Comparison of ENCODE assay signal across 12 cellular contexts in genomic region chr2:130543785-130544528, GRCh38. TPM values are rescaled to one million over a fixed set of nuclear protein-coding genes. Genes with fewer than 3 reads are reported as not detected.
A peak's percentile ranks its signal among the peaks of the same experiment; 100 is the strongest.
DNase-seq lines count a peak whose midpoint lies in the region; ATAC-seq, FAIRE-seq and TF ChIP-seq lines count a peak whose summit lies in the region.
"Not testable (repeated sequence)": the region's sequence is repeated elsewhere in the genome, so short reads cannot be mapped to it uniquely, and the experiment has no call there.
"Had no signal": no experiment of that assay in that cellular context is flagged by ENCODE, and none has a peak within 500 bp of the region (broad histone marks: within the 10 kb centered on the region; RNA-seq: fewer than 3 reads in every experiment).

No MANE protein-coding gene starts in this region.

- H3K36me3 ChIP-seq in DND-41 (ENCODE audit: insufficient read depth, low read length); GM12878 (ENCODE audit: control insufficient read depth in 2 of 2, insufficient read depth in 2 of 2, low read length in 1 of 2); heart right ventricle; left lung; upper lobe of right lung: not testable (repeated sequence)

- SMC1A ChIA-PET in GM12878 (lab: Charles Lee; ENCODE audit: uncharacterized antibody, unreplicated experiment) = not testable (repeated sequence)

- RAD21 ChIA-PET in GM12878 (lab: Charles Lee; ENCODE audit: unreplicated experiment) = not testable (repeated sequence)

- POLR2A ChIA-PET in GM12878 (lab: Charles Lee) = not testable (repeated sequence)

- H3K27ac ChIP-seq in DND-41 (ENCODE audit: low read length); GM12878 (ENCODE audit: control insufficient read depth, insufficient read depth); heart right ventricle; left lung; upper lobe of right lung: not testable (repeated sequence)

- H3K27ac Mint-ChIP-seq in natural killer cell treated with Interleukin-12 subunit alpha and Interleukin-12 subunit beta and Interleukin-15 and Interleukin-18, amount 100 ng/mL, for 72 hours = not testable (repeated sequence)

- H3K36me3 Mint-ChIP-seq in natural killer cell treated with Interleukin-12 subunit alpha and Interleukin-12 subunit beta and Interleukin-15 and Interleukin-18, amount 100 ng/mL, for 72 hours = not testable (repeated sequence)

- no CpG with 5 or more reads among the region's 12 CpGs for WGBS in GM12878 (ENCODE audit: insufficient coverage, insufficient replicate concordance, low lambda C conversion rate, missing lambda C conversion rate)
- WGBS in heart right ventricle, 2 donors = no CpG with 5 or more reads among the region's 12 CpGs

- not testable (repeated sequence) for H3K9ac ChIP-seq in DND-41 (ENCODE audit: low read depth, low read length); GM12878 (ENCODE audit: control insufficient read depth, insufficient read depth, low read length)

- not testable (repeated sequence) for H3K4me3 ChIP-seq in DND-41 (ENCODE audit: low read depth in 1 of 2, low read length in 2 of 2); GM12878; heart right ventricle; left lung; upper lobe of right lung

- not testable (repeated sequence) for TF ChIP-seq EP300 in GM12878 (IDR thresholded peaks at IDR 0.05; ENCODE audit: borderline replicate concordance in 1 of 2, control insufficient read depth in 1 of 2, low read depth in 2 of 2, low read length in 2 of 2)

- H3K27me3 Mint-ChIP-seq in natural killer cell treated with Interleukin-12 subunit alpha and Interleukin-12 subunit beta and Interleukin-15 and Interleukin-18, amount 100 ng/mL, for 72 hours = not testable (repeated sequence)

- TF ChIP-seq POLR2A in GM12878 (IDR thresholded peaks at IDR 0.05; ENCODE audit: low read depth, low read length) = not testable (repeated sequence)

- not testable (repeated sequence) for H4K20me1 ChIP-seq in DND-41 (ENCODE audit: insufficient read depth, low read length); GM12878 (ENCODE audit: control insufficient read depth, insufficient read depth)

- not testable (repeated sequence) for H3K9me3 ChIP-seq in DND-41 (ENCODE audit: insufficient read depth, low read length, severe bottlenecking); GM12878 (replicated peaks; ENCODE audit: control insufficient read depth, insufficient read depth, low read length); heart right ventricle; left lung; upper lobe of right lung

- not testable (repeated sequence) for H3K4me3 Mint-ChIP-seq in natural killer cell treated with Interleukin-12 subunit alpha and Interleukin-12 subunit beta and Interleukin-15 and Interleukin-18, amount 100 ng/mL, for 72 hours

- FAIRE-seq in GM12878 (lab: Jason Lieb, UNC) (peak; percentile 66), endometrium (lab: Jason Lieb, UNC) (peak; percentile 92)

- in situ Hi-C loops in GM12878 (cut with MboI) = not testable (repeated sequence)

- H3K27me3 ChIP-seq in DND-41 (ENCODE audit: insufficient read depth, low read length, poor library complexity); GM12878 (replicated peaks in 1 of 2; ENCODE audit: control insufficient read depth in 2 of 2, insufficient read depth in 2 of 2, low read length in 1 of 2); heart right ventricle; left lung; upper lobe of right lung: not testable (repeated sequence)

- CTCF ChIA-PET in GM12878 (lab: Yijun Ruan, JAX) = not testable (repeated sequence)

- not testable (repeated sequence) for TF ChIP-seq CTCF in DND-41 (IDR thresholded peaks at IDR 0.05; ENCODE audit: borderline replicate concordance, extremely low read depth, low read length, poor library complexity, severe bottlenecking); GM12878 (IDR thresholded peaks at IDR 0.05 in 2 of 3, conservative IDR thresholded peaks at IDR 0.05 in 1 of 3; ENCODE audit: control insufficient read depth in 2 of 3, extremely low read depth in 1 of 3, insufficient read depth in 1 of 3, low read depth in 3 of 3, low read length in 3 of 3); heart right ventricle (IDR thresholded peaks at IDR 0.05); left lung (IDR thresholded peaks at IDR 0.05); upper lobe of right lung (IDR thresholded peaks at IDR 0.05)

- ATAC-seq in DND-41 (ENCODE audit: insufficient read depth, low read depth) = peak; percentile 39; the same call in 2 of the 3 replicates
- ATAC-seq in GM12878 = peak; percentile 18; the same call in 2 of the 3 replicates
- peak; percentile 29 to 65 (median 52) for ATAC-seq in heart right ventricle
- peak; percentile 30 for ATAC-seq in left lung
- ATAC-seq in natural killer cell treated with Interleukin-12 subunit alpha and Interleukin-12 subunit beta and Interleukin-15 and Interleukin-18, amount 100 ng/mL, for 72 hours = peak; percentile 73 to 78
- ATAC-seq in upper lobe of right lung = peak; percentile 11

- not testable (repeated sequence) for H3K4me1 ChIP-seq in DND-41 (ENCODE audit: insufficient read depth, low read length); GM12878 (ENCODE audit: control insufficient read depth, insufficient read depth, low read length); heart right ventricle; left lung; upper lobe of right lung

- H3K9me3 Mint-ChIP-seq in natural killer cell treated with Interleukin-12 subunit alpha and Interleukin-12 subunit beta and Interleukin-15 and Interleukin-18, amount 100 ng/mL, for 72 hours = not testable (repeated sequence)

- not testable (repeated sequence) for TF ChIP-seq RAD21 in GM12878 (IDR thresholded peaks at IDR 0.05; ENCODE audit: insufficient read depth, low read depth, low read length)

- not testable (repeated sequence) for H3K4me1 Mint-ChIP-seq in natural killer cell treated with Interleukin-12 subunit alpha and Interleukin-12 subunit beta and Interleukin-15 and Interleukin-18, amount 100 ng/mL, for 72 hours (ENCODE audit: low read depth in 2 of 2)

- intact Hi-C loops in GM12878 (cut with micrococcal nuclease; ENCODE audit: unreplicated experiment); heart right ventricle (cut with DNase I); left lung (cut with DNase I); upper lobe of right lung (cut with DNase I): not testable (repeated sequence)

- not testable (repeated sequence) for H3K79me2 ChIP-seq in DND-41 (ENCODE audit: insufficient read depth, low read length); GM12878 (ENCODE audit: control insufficient read depth, insufficient read depth, low read length)

- BruUV-seq in GM12878 (replicated peaks; lab: Mats Ljungman, UMichigan) = not testable (repeated sequence)

- DNase-seq in DND-41; GM12878 (ENCODE audit: low read depth, low spot score); heart right ventricle; left lung; natural killer cell treated with Interleukin-12 subunit alpha and Interleukin-12 subunit beta and Interleukin-15 and Interleukin-18, amount 100 ng/mL, for 72 hours (ENCODE audit: low spot score); upper lobe of right lung: not testable (repeated sequence)

- H2AFZ ChIP-seq in DND-41 (ENCODE audit: low read depth, low read length); GM12878 (ENCODE audit: control insufficient read depth, low read depth, low read length): not testable (repeated sequence)

- H3K4me2 ChIP-seq in DND-41 (ENCODE audit: insufficient read depth, low read length); GM12878 (ENCODE audit: control insufficient read depth, insufficient read depth): not testable (repeated sequence)

RNA-seq across cellular contexts. Expression of gene CFC1B, which starts 22.9 kb away (rescaled TPM):
- not detected in 2 replicates for total RNA-seq in GM12878 (2013; cell fraction: nucleolus; rRNA removed)
- total RNA-seq in GM12878 (2014; rRNA removed) = not detected in 2 replicates
- not detected in 2 replicates for total RNA-seq in GM12878 (2014; rRNA removed; fragmentation: Illumina TruSeq; extraction: Trizol)
- total RNA-seq in GM12878 (2021) = not detected in 2 replicates
- not detected for polyA plus RNA-seq in GM12878 (2011; ENCODE audit: low read depth)
- not detected in 2 replicates for polyA plus RNA-seq in GM12878 (2011; rRNA removed)
- not detected in 2 replicates for polyA plus RNA-seq in GM12878 (2011; cell fraction: cytosol; rRNA removed)
- not detected in 2 replicates for polyA plus RNA-seq in GM12878 (2011; cell fraction: nucleus; rRNA removed)
- polyA plus RNA-seq in GM12878 (2012) = not detected in 2 replicates
- polyA plus RNA-seq in GM12878 (2014; fragmentation: Illumina TruSeq; extraction: Trizol) = not detected in 2 replicates
- polyA plus RNA-seq in GM12878 (2014; fragmentation: Nextera tagmentation; extraction: Ambion mirVana) = not detected
- polyA plus RNA-seq in GM12878 (2014; rRNA removed) = not detected in 2 replicates
- not detected for polyA plus RNA-seq in GM12878 (2016; fragmentation: Nextera tagmentation; extraction: Ambion mirVana)
- not detected in 2 replicates for polyA minus RNA-seq in GM12878 (2011; rRNA and poly(A)+ RNA removed)
- polyA minus RNA-seq in GM12878 (2011; cell fraction: cytosol; rRNA and poly(A)+ RNA removed) = not detected in 2 replicates
- polyA minus RNA-seq in GM12878 (2011; cell fraction: nucleus; rRNA and poly(A)+ RNA removed) = not detected in 2 replicates
- total RNA-seq in heart right ventricle = not detected
- not detected for polyA plus RNA-seq in heart right ventricle
- total RNA-seq in left lung = not detected
- not detected for total RNA-seq in natural killer cell treated with Interleukin-12 subunit alpha and Interleukin-12 subunit beta and Interleukin-15 and Interleukin-18, amount 100 ng/mL, for 72 hours
- total RNA-seq in upper lobe of right lung = not detected
- total RNA-seq: A673; CD8-positive, alpha-beta T cell; H9 had no signal
- polyA plus RNA-seq: BJ, CD14-positive monocyte had no signal

RNA-seq across cellular contexts. Expression of gene POTEI, which starts 34.8 kb away (rescaled TPM):
- total RNA-seq in GM12878 (2013; cell fraction: nucleolus; rRNA removed) = 0.77 and 0.81 TPM in 2 replicates
- total RNA-seq in GM12878 (2014; rRNA removed) (0.05 and 0.06 TPM in 2 replicates), GM12878 (2014; rRNA removed; fragmentation: Illumina TruSeq; extraction: Trizol) (0.04 and 0.14 TPM in 2 replicates), GM12878 (2021) (0.11 and 0.13 TPM in 2 replicates), heart right ventricle (not detected), left lung (not detected), upper lobe of right lung (not detected)
- not detected for polyA plus RNA-seq in GM12878 (2011; ENCODE audit: low read depth)
- polyA plus RNA-seq in GM12878 (2011; rRNA removed) (not detected in 2 replicates), GM12878 (2014; fragmentation: Illumina TruSeq; extraction: Trizol) (0.12 and 0.16 TPM in 2 replicates), GM12878 (2014; fragmentation: Nextera tagmentation; extraction: Ambion mirVana) (not detected), GM12878 (2014; rRNA removed) (0.12 TPM in 1 of 2 replicates, not detected in the other), GM12878 (2016; fragmentation: Nextera tagmentation; extraction: Ambion mirVana) (under 1 TPM; 0.03 to 0.05 TPM), heart right ventricle (not detected)
- polyA plus RNA-seq in GM12878 (2011; cell fraction: cytosol; rRNA removed) = 0.01 and 0.02 TPM in 2 replicates
- polyA plus RNA-seq in GM12878 (2011; cell fraction: nucleus; rRNA removed) = 0.31 and 0.37 TPM in 2 replicates
- not detected in 2 replicates for polyA plus RNA-seq in GM12878 (2012)
- polyA minus RNA-seq in GM12878 (2011; rRNA and poly(A)+ RNA removed) = 0.15 TPM in 2 replicates
- not detected in 2 replicates for polyA minus RNA-seq in GM12878 (2011; cell fraction: cytosol; rRNA and poly(A)+ RNA removed)
- 0.10 and 0.12 TPM in 2 replicates for polyA minus RNA-seq in GM12878 (2011; cell fraction: nucleus; rRNA and poly(A)+ RNA removed)
- not detected for total RNA-seq in natural killer cell treated with Interleukin-12 subunit alpha and Interleukin-12 subunit beta and Interleukin-15 and Interleukin-18, amount 100 ng/mL, for 72 hours
- total RNA-seq: A673; CD8-positive, alpha-beta T cell had no signal
- polyA plus RNA-seq: BJ, CD14-positive monocyte had no signal

RNA-seq across cellular contexts. Expression of gene CFC1, which starts 55.4 kb away (rescaled TPM):
- not detected in 2 replicates for total RNA-seq in GM12878 (2013; cell fraction: nucleolus; rRNA removed)
- total RNA-seq in GM12878 (2014; rRNA removed) = not detected in 2 replicates
- not detected in 2 replicates for total RNA-seq in GM12878 (2014; rRNA removed; fragmentation: Illumina TruSeq; extraction: Trizol)
- not detected in 2 replicates for total RNA-seq in GM12878 (2021)
- not detected for polyA plus RNA-seq in GM12878 (2011; ENCODE audit: low read depth)
- polyA plus RNA-seq in GM12878 (2011; rRNA removed) = not detected in 2 replicates
- polyA plus RNA-seq in GM12878 (2011; cell fraction: cytosol; rRNA removed) = not detected in 2 replicates
- polyA plus RNA-seq in GM12878 (2011; cell fraction: nucleus; rRNA removed) = not detected in 2 replicates
- not detected in 2 replicates for polyA plus RNA-seq in GM12878 (2012)
- not detected in 2 replicates for polyA plus RNA-seq in GM12878 (2014; fragmentation: Illumina TruSeq; extraction: Trizol)
- polyA plus RNA-seq in GM12878 (2014; fragmentation: Nextera tagmentation; extraction: Ambion mirVana) = not detected
- not detected in 2 replicates for polyA plus RNA-seq in GM12878 (2014; rRNA removed)
- polyA plus RNA-seq in GM12878 (2016; fragmentation: Nextera tagmentation; extraction: Ambion mirVana) = not detected
- polyA minus RNA-seq in GM12878 (2011; rRNA and poly(A)+ RNA removed) = not detected in 2 replicates
- polyA minus RNA-seq in GM12878 (2011; cell fraction: cytosol; rRNA and poly(A)+ RNA removed) = not detected in 2 replicates
- not detected in 2 replicates for polyA minus RNA-seq in GM12878 (2011; cell fraction: nucleus; rRNA and poly(A)+ RNA removed)
- total RNA-seq in heart right ventricle = not detected
- polyA plus RNA-seq in heart right ventricle = under 1 TPM in 1 of 2 donors, not detected in 1; 0.23 TPM
- not detected for total RNA-seq in left lung
- not detected for total RNA-seq in natural killer cell treated with Interleukin-12 subunit alpha and Interleukin-12 subunit beta and Interleukin-15 and Interleukin-18, amount 100 ng/mL, for 72 hours
- total RNA-seq in upper lobe of right lung = 0.38 TPM
- total RNA-seq: A673; CD8-positive, alpha-beta T cell had no signal
- polyA plus RNA-seq: BJ, CD14-positive monocyte had no signal

Comparison
In these comparisons a context has a peak if more than half of its experiments do, and no peak if none do; other contexts are left out.
1. ATAC-seq: peak in every context shown above with its lines; median percentile 76 in natural killer cell treated with Interleukin-12 subunit alpha and Interleukin-12 subunit beta and Interleukin-15 and Interleukin-18, amount 100 ng/mL, for 72 hours; 52 in heart right ventricle; 39 in DND-41; 30 in left lung; 18 in GM12878; 11 in upper lobe of right lung.